Comparison of ENCODE assay signal across 1 cellular context in genomic region chr14:96461950-96462798, GRCh38.
A peak's percentile ranks its signal among the peaks of the same experiment; 100 is the strongest.
TF ChIP-seq lines count a peak whose summit lies in the region.

No MANE protein-coding gene starts in this region.

TF ChIP-seq in HepG2, 621 proteins besides CTCF, POLR2A, EP300 and RAD21 (continued from another document and continues in another):
- TF ChIP-seq CHCHD3 (CRISPR knock-in tag; IDR thresholded peaks at IDR 0.05) (no peak), BRF2 (CRISPR knock-in tag; IDR thresholded peaks at IDR 0.05) (no peak), ZNF703 (CRISPR knock-in tag; IDR thresholded peaks at IDR 0.05; ENCODE audit: borderline replicate concordance) (no peak), FOXC1 (CRISPR knock-in tag; IDR thresholded peaks at IDR 0.05; ENCODE audit: borderline replicate concordance) (no peak), ZNF33A (CRISPR knock-in tag; IDR thresholded peaks at IDR 0.05; ENCODE audit: borderline replicate concordance) (no peak), ZNF263 (CRISPR knock-in tag; IDR thresholded peaks at IDR 0.05) (no peak), ZNF879 (CRISPR knock-in tag; IDR thresholded peaks at IDR 0.05) (no peak), ZNF530 (CRISPR knock-in tag; IDR thresholded peaks at IDR 0.05; ENCODE audit: low read depth) (no peak), CCDC6 (CRISPR knock-in tag; IDR thresholded peaks at IDR 0.05) (peak; percentile 43; the same call in 1 of the 2 replicates), ZNF225 (CRISPR knock-in tag; IDR thresholded peaks at IDR 0.05) (no peak), FIP1L1 (IDR thresholded peaks at IDR 0.05; ENCODE audit: borderline replicate concordance, insufficient read depth, low read depth, low read length) (no peak), HMG20A (CRISPR knock-in tag; IDR thresholded peaks at IDR 0.05; ENCODE audit: borderline replicate concordance) (peak; percentile 28; the same call in 1 of the 2 replicates), EZH2 (conservative IDR thresholded peaks at IDR 0.05; ENCODE audit: low read depth, low read length) (no peak), PAX8 (CRISPR knock-in tag; IDR thresholded peaks at IDR 0.05; ENCODE audit: borderline replicate concordance) (no peak), ZNF367 (CRISPR knock-in tag; IDR thresholded peaks at IDR 0.05; ENCODE audit: borderline replicate concordance) (no peak), CEBPB (IDR thresholded peaks at IDR 0.05; ENCODE audit: borderline replicate concordance, low read depth, low read length) (peak; percentile 72), ZNF883 (CRISPR knock-in tag; IDR thresholded peaks at IDR 0.05; ENCODE audit: not compliant biosample characterization) (no peak), CBX5 (CRISPR knock-in tag; IDR thresholded peaks at IDR 0.05; ENCODE audit: borderline replicate concordance) (no peak), PHF5A (CRISPR knock-in tag; IDR thresholded peaks at IDR 0.05; ENCODE audit: low read depth, unreplicated experiment) (no peak), XBP1 (CRISPR knock-in tag; IDR thresholded peaks at IDR 0.05) (no peak), KMT2A (CRISPR knock-in tag; IDR thresholded peaks at IDR 0.05) (no peak), ZMYM3 (CRISPR knock-in tag; IDR thresholded peaks at IDR 0.05) (no peak), NR2F2 (IDR thresholded peaks at IDR 0.05; ENCODE audit: borderline replicate concordance, low read depth) (0 out of 2 replicates have a peak, but pooled peaks have one; percentile 69), GATAD1 (CRISPR knock-in tag; IDR thresholded peaks at IDR 0.05) (peak; percentile 85), NCOA1 (CRISPR knock-in tag; IDR thresholded peaks at IDR 0.05) (no peak), ESRRA (CRISPR knock-in tag; IDR thresholded peaks at IDR 0.05; ENCODE audit: low read depth) (no peak), MIER2 (CRISPR knock-in tag; IDR thresholded peaks at IDR 0.05) (peak; percentile 69), MAFK (conservative IDR thresholded peaks at IDR 0.05 in 1 of 2, IDR thresholded peaks at IDR 0.05 in 1 of 2; ENCODE audit: low read length in 2 of 2) (no peak), CEBPZ (IDR thresholded peaks at IDR 0.05; ENCODE audit: low read length) (no peak), SETDB1 (CRISPR knock-in tag; IDR thresholded peaks at IDR 0.05; ENCODE audit: borderline replicate concordance) (no peak), TCF12 (IDR thresholded peaks at IDR 0.05) (no peak), TCF12 (CRISPR knock-in tag; IDR thresholded peaks at IDR 0.05) (no peak), CSRNP1 (CRISPR knock-in tag; IDR thresholded peaks at IDR 0.05) (no peak), SNAPC5 (CRISPR knock-in tag; IDR thresholded peaks at IDR 0.05; ENCODE audit: borderline replicate concordance) (no peak), ZNF234 (CRISPR knock-in tag; conservative IDR thresholded peaks at IDR 0.05) (no peak), HOXA3 (CRISPR knock-in tag; IDR thresholded peaks at IDR 0.05) (peak; percentile 81), NBN (conservative IDR thresholded peaks at IDR 0.05) (no peak), TIGD3 (CRISPR knock-in tag; IDR thresholded peaks at IDR 0.05; ENCODE audit: borderline replicate concordance) (no peak), SMC3 (IDR thresholded peaks at IDR 0.05; ENCODE audit: low read length) (no peak; the same call in none of the 2 replicates), FOXP1 (IDR thresholded peaks at IDR 0.05) (peak; percentile 28; the same call in 1 of the 2 replicates), FOXP1 (CRISPR knock-in tag; IDR thresholded peaks at IDR 0.05) (peak; percentile 82), CREM (IDR thresholded peaks at IDR 0.05) (peak; percentile 73), CREM (CRISPR knock-in tag; IDR thresholded peaks at IDR 0.05) (no peak), HOXD1 (CRISPR knock-in tag; IDR thresholded peaks at IDR 0.05) (no peak), NFE2 (CRISPR knock-in tag; IDR thresholded peaks at IDR 0.05) (no peak), ZNF33B (CRISPR knock-in tag; IDR thresholded peaks at IDR 0.05) (no peak)
- TF ChIP-seq, protein P1, sequence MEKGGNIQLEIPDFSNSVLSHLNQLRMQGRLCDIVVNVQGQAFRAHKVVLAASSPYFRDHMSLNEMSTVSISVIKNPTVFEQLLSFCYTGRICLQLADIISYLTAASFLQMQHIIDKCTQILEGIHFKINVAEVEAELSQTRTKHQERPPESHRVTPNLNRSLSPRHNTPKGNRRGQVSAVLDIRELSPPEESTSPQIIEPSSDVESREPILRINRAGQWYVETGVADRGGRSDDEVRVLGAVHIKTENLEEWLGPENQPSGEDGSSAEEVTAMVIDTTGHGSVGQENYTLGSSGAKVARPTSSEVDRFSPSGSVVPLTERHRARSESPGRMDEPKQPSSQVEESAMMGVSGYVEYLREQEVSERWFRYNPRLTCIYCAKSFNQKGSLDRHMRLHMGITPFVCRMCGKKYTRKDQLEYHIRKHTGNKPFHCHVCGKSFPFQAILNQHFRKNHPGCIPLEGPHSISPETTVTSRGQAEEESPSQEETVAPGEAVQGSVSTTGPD (CRISPR knock-in tag; IDR thresholded peaks at IDR 0.05), result no peak
- TF ChIP-seq, protein P2, sequence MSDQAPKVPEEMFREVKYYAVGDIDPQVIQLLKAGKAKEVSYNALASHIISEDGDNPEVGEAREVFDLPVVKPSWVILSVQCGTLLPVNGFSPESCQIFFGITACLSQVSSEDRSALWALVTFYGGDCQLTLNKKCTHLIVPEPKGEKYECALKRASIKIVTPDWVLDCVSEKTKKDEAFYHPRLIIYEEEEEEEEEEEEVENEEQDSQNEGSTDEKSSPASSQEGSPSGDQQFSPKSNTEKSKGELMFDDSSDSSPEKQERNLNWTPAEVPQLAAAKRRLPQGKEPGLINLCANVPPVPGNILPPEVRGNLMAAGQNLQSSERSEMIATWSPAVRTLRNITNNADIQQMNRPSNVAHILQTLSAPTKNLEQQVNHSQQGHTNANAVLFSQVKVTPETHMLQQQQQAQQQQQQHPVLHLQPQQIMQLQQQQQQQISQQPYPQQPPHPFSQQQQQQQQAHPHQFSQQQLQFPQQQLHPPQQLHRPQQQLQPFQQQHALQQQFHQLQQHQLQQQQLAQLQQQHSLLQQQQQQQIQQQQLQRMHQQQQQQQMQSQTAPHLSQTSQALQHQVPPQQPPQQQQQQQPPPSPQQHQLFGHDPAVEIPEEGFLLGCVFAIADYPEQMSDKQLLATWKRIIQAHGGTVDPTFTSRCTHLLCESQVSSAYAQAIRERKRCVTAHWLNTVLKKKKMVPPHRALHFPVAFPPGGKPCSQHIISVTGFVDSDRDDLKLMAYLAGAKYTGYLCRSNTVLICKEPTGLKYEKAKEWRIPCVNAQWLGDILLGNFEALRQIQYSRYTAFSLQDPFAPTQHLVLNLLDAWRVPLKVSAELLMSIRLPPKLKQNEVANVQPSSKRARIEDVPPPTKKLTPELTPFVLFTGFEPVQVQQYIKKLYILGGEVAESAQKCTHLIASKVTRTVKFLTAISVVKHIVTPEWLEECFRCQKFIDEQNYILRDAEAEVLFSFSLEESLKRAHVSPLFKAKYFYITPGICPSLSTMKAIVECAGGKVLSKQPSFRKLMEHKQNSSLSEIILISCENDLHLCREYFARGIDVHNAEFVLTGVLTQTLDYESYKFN (CRISPR knock-in tag; conservative IDR thresholded peaks at IDR 0.05), result peak; percentile 95
- TF ChIP-seq, protein P3, sequence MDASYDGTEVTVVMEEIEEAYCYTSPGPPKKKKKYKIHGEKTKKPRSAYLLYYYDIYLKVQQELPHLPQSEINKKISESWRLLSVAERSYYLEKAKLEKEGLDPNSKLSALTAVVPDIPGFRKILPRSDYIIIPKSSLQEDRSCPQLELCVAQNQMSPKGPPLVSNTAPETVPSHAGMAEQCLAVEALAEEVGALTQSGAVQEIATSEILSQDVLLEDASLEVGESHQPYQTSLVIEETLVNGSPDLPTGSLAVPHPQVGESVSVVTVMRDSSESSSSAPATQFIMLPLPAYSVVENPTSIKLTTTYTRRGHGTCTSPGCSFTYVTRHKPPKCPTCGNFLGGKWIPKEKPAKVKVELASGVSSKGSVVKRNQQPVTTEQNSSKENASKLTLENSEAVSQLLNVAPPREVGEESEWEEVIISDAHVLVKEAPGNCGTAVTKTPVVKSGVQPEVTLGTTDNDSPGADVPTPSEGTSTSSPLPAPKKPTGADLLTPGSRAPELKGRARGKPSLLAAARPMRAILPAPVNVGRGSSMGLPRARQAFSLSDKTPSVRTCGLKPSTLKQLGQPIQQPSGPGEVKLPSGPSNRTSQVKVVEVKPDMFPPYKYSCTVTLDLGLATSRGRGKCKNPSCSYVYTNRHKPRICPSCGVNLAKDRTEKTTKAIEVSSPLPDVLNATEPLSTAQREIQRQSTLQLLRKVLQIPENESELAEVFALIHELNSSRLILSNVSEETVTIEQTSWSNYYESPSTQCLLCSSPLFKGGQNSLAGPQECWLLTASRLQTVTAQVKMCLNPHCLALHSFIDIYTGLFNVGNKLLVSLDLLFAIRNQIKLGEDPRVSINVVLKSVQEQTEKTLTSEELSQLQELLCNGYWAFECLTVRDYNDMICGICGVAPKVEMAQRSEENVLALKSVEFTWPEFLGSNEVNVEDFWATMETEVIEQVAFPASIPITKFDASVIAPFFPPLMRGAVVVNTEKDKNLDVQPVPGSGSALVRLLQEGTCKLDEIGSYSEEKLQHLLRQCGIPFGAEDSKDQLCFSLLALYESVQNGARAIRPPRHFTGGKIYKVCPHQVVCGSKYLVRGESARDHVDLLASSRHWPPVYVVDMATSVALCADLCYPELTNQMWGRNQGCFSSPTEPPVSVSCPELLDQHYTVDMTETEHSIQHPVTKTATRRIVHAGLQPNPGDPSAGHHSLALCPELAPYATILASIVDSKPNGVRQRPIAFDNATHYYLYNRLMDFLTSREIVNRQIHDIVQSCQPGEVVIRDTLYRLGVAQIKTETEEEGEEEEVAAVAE (CRISPR knock-in tag; IDR thresholded peaks at IDR 0.05; ENCODE audit: borderline replicate concordance), result peak; percentile 65; the same call in 1 of the 2 replicates
- TF ChIP-seq, protein P4, sequence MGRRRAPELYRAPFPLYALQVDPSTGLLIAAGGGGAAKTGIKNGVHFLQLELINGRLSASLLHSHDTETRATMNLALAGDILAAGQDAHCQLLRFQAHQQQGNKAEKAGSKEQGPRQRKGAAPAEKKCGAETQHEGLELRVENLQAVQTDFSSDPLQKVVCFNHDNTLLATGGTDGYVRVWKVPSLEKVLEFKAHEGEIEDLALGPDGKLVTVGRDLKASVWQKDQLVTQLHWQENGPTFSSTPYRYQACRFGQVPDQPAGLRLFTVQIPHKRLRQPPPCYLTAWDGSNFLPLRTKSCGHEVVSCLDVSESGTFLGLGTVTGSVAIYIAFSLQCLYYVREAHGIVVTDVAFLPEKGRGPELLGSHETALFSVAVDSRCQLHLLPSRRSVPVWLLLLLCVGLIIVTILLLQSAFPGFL (CRISPR knock-in tag; IDR thresholded peaks at IDR 0.05), result no peak
- TF ChIP-seq, protein P5, sequence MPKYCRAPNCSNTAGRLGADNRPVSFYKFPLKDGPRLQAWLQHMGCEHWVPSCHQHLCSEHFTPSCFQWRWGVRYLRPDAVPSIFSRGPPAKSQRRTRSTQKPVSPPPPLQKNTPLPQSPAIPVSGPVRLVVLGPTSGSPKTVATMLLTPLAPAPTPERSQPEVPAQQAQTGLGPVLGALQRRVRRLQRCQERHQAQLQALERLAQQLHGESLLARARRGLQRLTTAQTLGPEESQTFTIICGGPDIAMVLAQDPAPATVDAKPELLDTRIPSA (CRISPR knock-in tag; IDR thresholded peaks at IDR 0.05; ENCODE audit: borderline replicate concordance), result no peak
